18 cellular contexts compared by ENCODE assay signal in genomic region chrX:97429101-97429500, GRCh38.
DNase-seq lines count a peak whose midpoint lies in the region; ATAC-seq, FAIRE-seq and TF ChIP-seq lines count a peak whose summit lies in the region.
"Had no signal": no experiment of that assay in that cellular context is flagged by ENCODE, and none has a peak within 500 bp of the region (broad histone marks: within the 10 kb centered on the region; RNA-seq: fewer than 3 reads in every experiment).

No MANE protein-coding gene starts in this region.

- CTCF ChIA-PET in HepG2 (lab: Yijun Ruan, JAX; ENCODE audit: low intra/inter-chr PET ratio, low total read pairs): no interaction called here

- no peak for TF ChIP-seq POLR2A in HepG2 (IDR thresholded peaks at IDR 0.05; ENCODE audit: insufficient read depth in 1 of 2, low read depth in 2 of 2, low read length in 2 of 2)
- TF ChIP-seq POLR2A in right lobe of liver (IDR thresholded peaks at IDR 0.05): no peak

- H3K36me3 Mint-ChIP-seq in progenitor cell of endocrine pancreas (ENCODE audit: insufficient read depth): peaks cover 12% of the 10 kb centered on the region

- H3K27ac ChIP-seq in HepG2 (ENCODE audit: extremely low read length, insufficient read depth, low read length) (no peak overlapping the region), right lobe of liver (no peak overlapping the region), hepatocyte (no peak overlapping the region)
- H3K27ac ChIP-seq: 22Rv1 had no signal

- ATAC-seq in HepG2 (no peak), right lobe of liver (no peak)
- ATAC-seq: HCT116 had no signal

- H3K79me2 ChIP-seq in HepG2 (ENCODE audit: insufficient read depth, low read length): no peaks in the 10 kb centered on the region
- no peaks in the 10 kb centered on the region for H3K79me2 ChIP-seq in hepatocyte

- H4K20me1 ChIP-seq in HepG2 (ENCODE audit: insufficient read depth, low read length) (no peaks in the 10 kb centered on the region), hepatocyte (ENCODE audit: insufficient read depth, poor library complexity, severe bottlenecking) (no peaks in the 10 kb centered on the region)

- 100% methylated on average over 3 of the region's 5 CpGs for WGBS in HepG2 (ENCODE audit: low lambda C conversion rate)
- 84% methylated on average over 5 of the region's 5 CpGs for WGBS in right lobe of liver (ENCODE audit: insufficient coverage, low coverage, low lambda C conversion rate, missing lambda C conversion rate)
- over 99% methylated on average over 5 of the region's 5 CpGs for WGBS in hepatocyte (ENCODE audit: low lambda C conversion rate, missing lambda C conversion rate)

- H3K27me3 ChIP-seq in HepG2 (ENCODE audit: control insufficient read depth in 1 of 2, insufficient read depth in 2 of 2, low read length in 2 of 2) (no peaks in the 10 kb centered on the region), right lobe of liver (no peaks in the 10 kb centered on the region), hepatocyte (no peaks in the 10 kb centered on the region)

- H3K4me2 ChIP-seq in HepG2 (ENCODE audit: low read depth, low read length) (no peak overlapping the region), hepatocyte (no peak overlapping the region)

- in situ Hi-C loops in HepG2 (cut with HindIII; ENCODE audit: extremely low pct_ligation_motif_present, low pct_unique_long_range_greater_than_20kb): no loop called here

- H3K9me2 ChIP-seq in hepatocyte (replicated peaks; ENCODE audit: insufficient read depth): no peaks in the 10 kb centered on the region

- H3K4me3 ChIP-seq in HepG2 (replicated peaks in 1 of 3; ENCODE audit: insufficient read depth in 1 of 3, low read depth in 2 of 3, low read length in 3 of 3) (no peak overlapping the region), right lobe of liver (no peak overlapping the region), hepatocyte (no peak overlapping the region)

- no peak for TF ChIP-seq RAD21 in HepG2 (CRISPR knock-in tag; IDR thresholded peaks at IDR 0.05)

- no peaks in the 10 kb centered on the region for H3K36me3 ChIP-seq in HepG2 (replicated peaks in 1 of 2; ENCODE audit: control insufficient read depth in 1 of 2, insufficient read depth in 2 of 2, low read length in 2 of 2)
- H3K36me3 ChIP-seq in right lobe of liver: no peaks in the 10 kb centered on the region
- H3K36me3 ChIP-seq in hepatocyte (replicated peaks; ENCODE audit: insufficient read depth, low read depth): no peaks in the 10 kb centered on the region

- H3K9me3 Mint-ChIP-seq in progenitor cell of endocrine pancreas (ENCODE audit: low read depth): no peaks in the 10 kb centered on the region

- H3K27ac Mint-ChIP-seq in progenitor cell of endocrine pancreas: peak overlapping the region; percentile 12
- H3K27ac Mint-ChIP-seq: CD4-positive, alpha-beta memory T cell had no signal

- H3K4me1 ChIP-seq in HepG2 (ENCODE audit: insufficient read depth, low read length) (no peaks in the 10 kb centered on the region), right lobe of liver (no peaks in the 10 kb centered on the region), hepatocyte (ENCODE audit: insufficient read depth) (no peaks in the 10 kb centered on the region)

- no peaks in the 10 kb centered on the region for H3K27me3 Mint-ChIP-seq in progenitor cell of endocrine pancreas
- H3K27me3 Mint-ChIP-seq: CD4-positive, alpha-beta memory T cell had no signal

- intact Hi-C loops in HepG2 (cut with micrococcal nuclease; ENCODE audit: unreplicated experiment) (no loop called here), right lobe of liver (cut with DNase I) (no loop called here)

- FAIRE-seq in HepG2 (lab: Jason Lieb, UNC): no peak
- FAIRE-seq: A204.1 had no signal

- TF ChIP-seq EP300 in HepG2 (IDR thresholded peaks at IDR 0.05; ENCODE audit: low read depth in 2 of 2, low read length in 2 of 2) (no peak), HepG2 (CRISPR knock-in tag; IDR thresholded peaks at IDR 0.05; ENCODE audit: borderline replicate concordance) (no peak)

- no peak overlapping the region for H3K4me3 Mint-ChIP-seq in progenitor cell of endocrine pancreas (ENCODE audit: low read depth)
- H3K4me3 Mint-ChIP-seq: CD4-positive, alpha-beta memory T cell had no signal

- DNase-seq in HepG2 (ENCODE audit: low spot score): no peak
- DNase-seq in right lobe of liver: no peak
- DNase-seq in NCI-H69 (lab: John Stamatoyannopoulos, UW): peak; percentile 13
- DNase-seq in progenitor cell of endocrine pancreas (ENCODE audit: low spot score, unreplicated experiment): no peak
- DNase-seq in hepatocyte (ENCODE audit: low spot score): no peak
- DNase-seq in NCI-H128 (lab: John Stamatoyannopoulos, UW; ENCODE audit: unreplicated experiment): no peak
- DNase-seq: C1 segment of cervical spinal cord; Calu3; CD4-positive, alpha-beta memory T cell; COR-L47; DMS53; DMS79 treated with DMSO at 0.1 percent for 48 hours; GF-D8; GOT3; H7 had no signal

- H2AFZ ChIP-seq in HepG2 (ENCODE audit: low read length): no peak overlapping the region
- H2AFZ ChIP-seq in hepatocyte: no peak overlapping the region

- H3K9ac ChIP-seq in HepG2 (ENCODE audit: insufficient read depth, low read depth, low read length): no peak overlapping the region

- POLR2A ChIA-PET in HepG2 (lab: Yijun Ruan, JAX): no interaction called here

- BruUV-seq in HepG2 (replicated peaks; lab: Mats Ljungman, UMichigan): no TSS peak

- H3K4me1 Mint-ChIP-seq in progenitor cell of endocrine pancreas (ENCODE audit: low read depth): no peaks in the 10 kb centered on the region
- H3K4me1 Mint-ChIP-seq: CD4-positive, alpha-beta memory T cell had no signal

- H3K9me3 ChIP-seq in HepG2 (ENCODE audit: low read length) (no peaks in the 10 kb centered on the region), right lobe of liver (no peaks in the 10 kb centered on the region), hepatocyte (ENCODE audit: low read depth) (no peaks in the 10 kb centered on the region)

- TF ChIP-seq CTCF in HepG2 (CRISPR knock-in tag; IDR thresholded peaks at IDR 0.05): no peak
- no peak for TF ChIP-seq CTCF in right lobe of liver (IDR thresholded peaks at IDR 0.05)
- TF ChIP-seq CTCF in progenitor cell of endocrine pancreas (IDR thresholded peaks at IDR 0.05; ENCODE audit: unreplicated experiment): no peak
- no peak for TF ChIP-seq CTCF in hepatocyte (IDR thresholded peaks at IDR 0.05; ENCODE audit: poor library complexity)

TF ChIP-seq in HepG2, 621 proteins besides CTCF, POLR2A, EP300 and RAD21 (continues in another document):
- no peak for TF ChIP-seq ZNF782 (CRISPR knock-in tag; IDR thresholded peaks at IDR 0.05; ENCODE audit: borderline replicate concordance)
- TF ChIP-seq GPN1 (CRISPR knock-in tag; IDR thresholded peaks at IDR 0.05; ENCODE audit: borderline replicate concordance): no peak
- TF ChIP-seq ZNF224 (CRISPR knock-in tag; IDR thresholded peaks at IDR 0.05): no peak
- no peak for TF ChIP-seq MNT (IDR thresholded peaks at IDR 0.05)
- TF ChIP-seq ZNF326 (CRISPR knock-in tag; IDR thresholded peaks at IDR 0.05; ENCODE audit: borderline replicate concordance): no peak
- peak; percentile 18; the same call in 1 of the 2 replicates for TF ChIP-seq MAFF (IDR thresholded peaks at IDR 0.05; ENCODE audit: low read depth, low read length)
- TF ChIP-seq MAFK (conservative IDR thresholded peaks at IDR 0.05 in 1 of 2, IDR thresholded peaks at IDR 0.05 in 1 of 2; ENCODE audit: low read length in 2 of 2): peak in 1 of 2 experiments; percentile 52; a peak in 1 of 4 replicates
- no peak for TF ChIP-seq CENPX (CRISPR knock-in tag; IDR thresholded peaks at IDR 0.05)
- no peak for TF ChIP-seq REST (IDR thresholded peaks at IDR 0.05; ENCODE audit: borderline replicate concordance in 1 of 2, low read depth in 1 of 2, low read length in 2 of 2)
- TF ChIP-seq KLF9 (CRISPR knock-in tag; IDR thresholded peaks at IDR 0.05; ENCODE audit: low read depth): no peak
- no peak for TF ChIP-seq RBM22 (optimal IDR thresholded peaks at IDR 0.05; ENCODE audit: low read length)
- no peak for TF ChIP-seq U2AF1 (optimal IDR thresholded peaks at IDR 0.05; ENCODE audit: low read depth, low read length)
